16 cellular contexts compared by ENCODE assay signal in genomic region chr1:52008074-52008809, GRCh38. TPM values are rescaled to one million over a fixed set of nuclear protein-coding genes. Genes with fewer than 3 reads are reported as not detected.
"Had no signal": no experiment of that assay in that cellular context is flagged by ENCODE, and none has a peak within 500 bp of the region (broad histone marks: within the 10 kb centered on the region; RNA-seq: fewer than 3 reads in every experiment).

No MANE protein-coding gene starts in this region.

- DNase-seq: activated B cell treated with CpG ODN at 0.5 μM for 24 hours; activated CD4-positive, alpha-beta T cell treated with anti-CD3 and anti-CD28 coated beads, Interleukin-2, amount 10 ng/mL, durations not matched to agents 24 days and 14 days; activated CD8-positive, alpha-beta memory T cell treated with anti-CD3 and anti-CD28 coated beads for 24 hours; activated naive CD4-positive, alpha-beta T cell treated with anti-CD3 and anti-CD28 coated beads for 36 hours; caudate nucleus; cortex of kidney; effector memory CD4-positive, alpha-beta T cell; kidney; left ventricle myocardium superior; naive B cell; stimulated activated CD4-positive, alpha-beta T cell treated with anti-CD3 and anti-CD28 coated beads, Interleukin-2, amount 100 ng/mL, for 48 hours; stimulated activated naive CD8-positive, alpha-beta T cell treated with anti-CD3 and anti-CD28 coated beads, Interleukin-15, Interleukin-2, amounts not matched to agents 100 U/mL and 50 U/mL, for 24 hours; T-helper 1 cell had no signal

- H3K4me3 ChIP-seq: gastroesophageal sphincter had no signal

- H3K36me3 Mint-ChIP-seq: naive B cell had no signal

- H3K27ac ChIP-seq: gastroesophageal sphincter, neutrophil had no signal

- H3K9me3 Mint-ChIP-seq: activated B cell treated with CpG ODN at 0.5 μM for 24 hours; activated CD4-positive, alpha-beta T cell treated with anti-CD3 and anti-CD28 coated beads, Interleukin-2, amount 10 ng/mL, durations not matched to agents 24 days and 14 days; activated naive CD4-positive, alpha-beta T cell treated with anti-CD3 and anti-CD28 coated beads for 36 hours; activated T-helper 17 cell treated with anti-CD3 and anti-CD28 coated beads, Interleukin-2, amount 50 U/mL, for 72 hours; naive B cell had no signal

- H3K4me3 Mint-ChIP-seq: activated B cell treated with CpG ODN at 0.5 μM for 24 hours; activated CD4-positive, alpha-beta T cell treated with anti-CD3 and anti-CD28 coated beads, Interleukin-2, amount 10 ng/mL, durations not matched to agents 24 days and 14 days; activated naive CD4-positive, alpha-beta T cell treated with anti-CD3 and anti-CD28 coated beads for 36 hours; activated T-helper 17 cell treated with anti-CD3 and anti-CD28 coated beads, Interleukin-2, amount 50 U/mL, for 72 hours; naive B cell had no signal

- H3K9me3 ChIP-seq: gastroesophageal sphincter, neutrophil had no signal

- H3K27ac Mint-ChIP-seq: activated B cell treated with CpG ODN at 0.5 μM for 24 hours; activated CD4-positive, alpha-beta T cell treated with anti-CD3 and anti-CD28 coated beads, Interleukin-2, amount 10 ng/mL, durations not matched to agents 24 days and 14 days; activated naive CD4-positive, alpha-beta T cell treated with anti-CD3 and anti-CD28 coated beads for 36 hours; activated T-helper 17 cell treated with anti-CD3 and anti-CD28 coated beads, Interleukin-2, amount 50 U/mL, for 72 hours; naive B cell had no signal

- H3K4me1 Mint-ChIP-seq: activated B cell treated with CpG ODN at 0.5 μM for 24 hours; activated CD4-positive, alpha-beta T cell treated with anti-CD3 and anti-CD28 coated beads, Interleukin-2, amount 10 ng/mL, durations not matched to agents 24 days and 14 days; activated T-helper 17 cell treated with anti-CD3 and anti-CD28 coated beads, Interleukin-2, amount 50 U/mL, for 72 hours had no signal

- H3K36me3 ChIP-seq: gastroesophageal sphincter, neutrophil had no signal

RNA-seq across cellular contexts. Expression of gene RAB3B, which starts 17.7 kb away (rescaled TPM):
- total RNA-seq: left ventricle myocardium superior had no signal
